16 cellular contexts compared by ENCODE assay signal in the genomic region with DNA sequence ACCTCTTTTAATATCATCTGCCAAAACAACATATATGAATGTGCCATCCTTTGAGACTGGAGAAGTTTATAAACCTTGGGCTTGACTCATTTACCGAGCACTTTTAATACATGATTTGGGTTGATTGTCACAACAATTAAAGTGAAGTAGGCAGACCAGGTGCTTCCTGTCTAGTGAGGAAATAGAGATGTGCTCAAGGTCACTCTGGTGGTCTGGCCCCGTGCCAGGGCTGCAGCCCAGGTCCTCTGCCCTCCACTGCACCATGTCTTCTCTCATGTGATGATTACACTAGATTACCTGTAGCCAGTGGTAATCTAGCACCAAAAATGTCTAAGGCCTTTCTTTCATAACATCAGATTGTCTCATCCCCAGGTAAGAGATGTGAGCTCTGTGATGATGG.
DNase-seq lines count a peak whose midpoint lies in the region; ATAC-seq and TF ChIP-seq lines count a peak whose summit lies in the region.
"Had no signal": no experiment of that assay in that cellular context is flagged by ENCODE, and none has a peak within 500 bp of the region (broad histone marks: within the 10 kb centered on the region; RNA-seq: fewer than 3 reads in every experiment).

No MANE protein-coding gene starts in this region.

- H3K9me3 Mint-ChIP-seq in MCF 10A (ENCODE audit: unreplicated experiment) = no peaks in the 10 kb centered on the region
- no peaks in the 10 kb centered on the region for H3K9me3 Mint-ChIP-seq in stimulated activated naive B cell treated with anti-CD40 and anti-IgM and Interleukin-4, amounts not matched to agents 10 μg/mL and 1 μg/mL and 100 μg/mL, for 72 hours
- H3K9me3 Mint-ChIP-seq: activated naive CD4-positive, alpha-beta T cell treated with anti-CD3 and anti-CD28 coated beads, Interleukin-2, amount 50 U/mL, for 24 hours; H9; T-helper 1 cell treated with Interleukin-12 subunit alpha and Interleukin-12 subunit beta and Interleukin-4 antibody, amounts not matched to agents 30 μg/mL and 1 μg/mL, for 36 hours had no signal

- H3K9me3 ChIP-seq in breast epithelium = no peaks in the 10 kb centered on the region
- H3K9me3 ChIP-seq: ovary, stomach had no signal

- no peaks in the 10 kb centered on the region for H3K27me3 ChIP-seq in breast epithelium
- H3K27me3 ChIP-seq: ovary, stomach had no signal

- POLR2A ChIA-PET in MCF 10A (lab: Yijun Ruan, JAX) = interaction anchor here (1.6 kb wide), 1 partner anchor 13 kb away, joined by 3 read pairs; no protein-coding TSS in a partner anchor

- no peaks in the 10 kb centered on the region for H3K4me1 ChIP-seq in breast epithelium

- no peaks in the 10 kb centered on the region for H3K4me1 Mint-ChIP-seq in MCF 10A (ENCODE audit: insufficient read depth, unreplicated experiment)
- peaks cover 18 to 27% of the 10 kb centered on the region in 2 donors for H3K4me1 Mint-ChIP-seq in stimulated activated naive B cell treated with anti-CD40 and anti-IgM and Interleukin-4, amounts not matched to agents 10 μg/mL and 1 μg/mL and 100 μg/mL, for 72 hours
- H3K4me1 Mint-ChIP-seq: activated naive CD4-positive, alpha-beta T cell treated with anti-CD3 and anti-CD28 coated beads, Interleukin-2, amount 50 U/mL, for 24 hours had no signal

- H3K36me3 Mint-ChIP-seq in MCF 10A (ENCODE audit: insufficient read depth, unreplicated experiment) = peaks cover 99% of the 10 kb centered on the region
- peaks cover 55 to 70% of the 10 kb centered on the region in 2 donors for H3K36me3 Mint-ChIP-seq in stimulated activated naive B cell treated with anti-CD40 and anti-IgM and Interleukin-4, amounts not matched to agents 10 μg/mL and 1 μg/mL and 100 μg/mL, for 72 hours
- H3K36me3 Mint-ChIP-seq: activated naive CD4-positive, alpha-beta T cell treated with anti-CD3 and anti-CD28 coated beads, Interleukin-2, amount 50 U/mL, for 24 hours had no signal

- DNase-seq in MCF 10A (ENCODE audit: unreplicated experiment) (no peak), breast epithelium (ENCODE audit: low spot score in 2 of 2) (no peak), NAMALWA (ENCODE audit: low spot score) (peak; percentile 71), SHP77 (lab: John Stamatoyannopoulos, UW) (peak; percentile 27 to 43), GM13977 (ENCODE audit: low spot score) (no peak)
- no peak for DNase-seq in stimulated activated naive B cell treated with anti-CD40 and anti-IgM and Interleukin-4, amounts not matched to agents 10 μg/mL and 1 μg/mL and 100 μg/mL, for 72 hours
- no peak for DNase-seq in activated CD4-positive, alpha-beta T cell treated with anti-CD3 and anti-CD28 coated beads for 4 hours
- no peak for DNase-seq in effector CD8-positive, alpha-beta T cell (lab: John Stamatoyannopoulos, UW)
- DNase-seq: foreskin melanocyte, H9, stomach had no signal

- peak overlapping the region in 1 of 2 donors; percentile 3 for H3K27ac ChIP-seq in breast epithelium
- H3K27ac ChIP-seq: ovary had no signal

- peak; percentile 57 to 65 for ATAC-seq in stimulated activated naive B cell treated with anti-CD40 and anti-IgM and Interleukin-4, amounts not matched to agents 10 μg/mL and 1 μg/mL and 100 μg/mL, for 72 hours (replicated peaks)
- ATAC-seq: activated CD4-positive, CD25-positive, alpha-beta regulatory T cell treated with anti-CD3 and anti-CD28 coated beads, Interleukin-2, amount 50 U/mL, for 24 hours had no signal

- BruUV-seq in MCF 10A (replicated peaks; lab: Mats Ljungman, UMichigan) = no TSS peak

- no peaks in the 10 kb centered on the region for H3K27me3 Mint-ChIP-seq in MCF 10A (ENCODE audit: insufficient read depth, unreplicated experiment)
- H3K27me3 Mint-ChIP-seq in stimulated activated naive B cell treated with anti-CD40 and anti-IgM and Interleukin-4, amounts not matched to agents 10 μg/mL and 1 μg/mL and 100 μg/mL, for 72 hours = no peaks in the 10 kb centered on the region
- H3K27me3 Mint-ChIP-seq: activated naive CD4-positive, alpha-beta T cell treated with anti-CD3 and anti-CD28 coated beads, Interleukin-2, amount 50 U/mL, for 24 hours had no signal

- peak overlapping the region; percentile 14 for H3K27ac Mint-ChIP-seq in MCF 10A (ENCODE audit: low read depth, unreplicated experiment)
- no peak overlapping the region for H3K27ac Mint-ChIP-seq in stimulated activated naive B cell treated with anti-CD40 and anti-IgM and Interleukin-4, amounts not matched to agents 10 μg/mL and 1 μg/mL and 100 μg/mL, for 72 hours
- H3K27ac Mint-ChIP-seq: activated naive CD4-positive, alpha-beta T cell treated with anti-CD3 and anti-CD28 coated beads, Interleukin-2, amount 50 U/mL, for 24 hours; H9; T-helper 1 cell treated with Interleukin-12 subunit alpha and Interleukin-12 subunit beta and Interleukin-4 antibody, amounts not matched to agents 30 μg/mL and 1 μg/mL, for 36 hours had no signal

- TF ChIP-seq CTCF in MCF 10A (IDR thresholded peaks at IDR 0.05; ENCODE audit: unreplicated experiment) (no peak), breast epithelium (IDR thresholded peaks at IDR 0.05) (no peak), GM13977 (IDR thresholded peaks at IDR 0.05; ENCODE audit: extremely low read depth, insufficient read depth, missing control alignments) (no peak)

- TF ChIP-seq POLR2A in breast epithelium (IDR thresholded peaks at IDR 0.05) = no peak

- in situ Hi-C loops in GM13977 (cut with MboI; ENCODE audit: low pct_unique_long_range_greater_than_20kb, low sequenced_read_pairs, unreplicated experiment) = no loop called here

- intact Hi-C loops in MCF 10A (cut with micrococcal nuclease) (no loop called here), breast epithelium (cut with DNase I; ENCODE audit: low total_unique reads) (no loop called here)

- no peak overlapping the region for H3K4me3 ChIP-seq in breast epithelium
- H3K4me3 ChIP-seq: ovary, smooth muscle cell, stomach had no signal

- H3K36me3 ChIP-seq in breast epithelium = peaks cover 3% of the 10 kb centered on the region
- H3K36me3 ChIP-seq: ovary had no signal

- no peak overlapping the region for H3K4me3 Mint-ChIP-seq in MCF 10A (ENCODE audit: unreplicated experiment)
- no peak overlapping the region for H3K4me3 Mint-ChIP-seq in stimulated activated naive B cell treated with anti-CD40 and anti-IgM and Interleukin-4, amounts not matched to agents 10 μg/mL and 1 μg/mL and 100 μg/mL, for 72 hours
- H3K4me3 Mint-ChIP-seq: activated naive CD4-positive, alpha-beta T cell treated with anti-CD3 and anti-CD28 coated beads, Interleukin-2, amount 50 U/mL, for 24 hours; H9; T-helper 1 cell treated with Interleukin-12 subunit alpha and Interleukin-12 subunit beta and Interleukin-4 antibody, amounts not matched to agents 30 μg/mL and 1 μg/mL, for 36 hours had no signal

- CTCF ChIA-PET in MCF 10A (lab: Yijun Ruan, JAX) = interaction anchor here (0.6 to 0.7 kb wide), 2 partner anchors 155 to 309 kb away, joined by 3 read pairs; no protein-coding TSS in a partner anchor

Comparison
In these comparisons a context has a peak if more than half of its experiments do, and no peak if none do; other contexts are left out.
1. DNase-seq: peak in NAMALWA (single experiment) and SHP77 (2 of 2); none in MCF 10A (single experiment), breast epithelium (0 of 2), stimulated activated naive B cell treated with anti-CD40 and anti-IgM and Interleukin-4, amounts not matched to agents 10 μg/mL and 1 μg/mL and 100 μg/mL, for 72 hours (single experiment), GM13977 (single experiment), activated CD4-positive, alpha-beta T cell treated with anti-CD3 and anti-CD28 coated beads for 4 hours (0 of 2) and effector CD8-positive, alpha-beta T cell (single experiment).